20 cellular contexts compared by ENCODE assay signal in genomic region chr2:29532451-29532850, GRCh38.
"Had no signal": no experiment of that assay in that cellular context is flagged by ENCODE, and none has a peak within 500 bp of the region (broad histone marks: within the 10 kb centered on the region; RNA-seq: fewer than 3 reads in every experiment).

No MANE protein-coding gene starts in this region.

- H3K9me3 Mint-ChIP-seq: activated CD4-positive, alpha-beta T cell treated with anti-CD3 and anti-CD28 coated beads, Interleukin-2, amount 10 ng/mL, durations not matched to agents 7 days and 5 days; activated naive CD8-positive, alpha-beta T cell treated with anti-CD3 and anti-CD28 coated beads for 36 hours; nephron; T-helper 2 cell treated with Interferon-gamma antibody and Interleukin-4, amounts not matched to agents 5 μg/mL and 100 μg/mL, for 36 hours had no signal

- H3K4me3 Mint-ChIP-seq: activated CD4-positive, alpha-beta T cell treated with anti-CD3 and anti-CD28 coated beads, Interleukin-2, amount 10 ng/mL, durations not matched to agents 7 days and 5 days; activated naive CD8-positive, alpha-beta T cell treated with anti-CD3 and anti-CD28 coated beads for 36 hours; nephron; T-helper 2 cell treated with Interferon-gamma antibody and Interleukin-4, amounts not matched to agents 5 μg/mL and 100 μg/mL, for 36 hours had no signal

- ATAC-seq: foreskin keratinocyte had no signal

- H3K27ac Mint-ChIP-seq: activated CD4-positive, alpha-beta T cell treated with anti-CD3 and anti-CD28 coated beads, Interleukin-2, amount 10 ng/mL, durations not matched to agents 7 days and 5 days; activated naive CD8-positive, alpha-beta T cell treated with anti-CD3 and anti-CD28 coated beads for 36 hours; nephron; progenitor cell of endocrine pancreas; T-helper 2 cell treated with Interferon-gamma antibody and Interleukin-4, amounts not matched to agents 5 μg/mL and 100 μg/mL, for 36 hours had no signal

- DNase-seq: activated CD4-positive, alpha-beta T cell treated with anti-CD3 and anti-CD28 coated beads, Interleukin-2, amount 10 ng/mL, durations not matched to agents 7 days and 5 days; activated CD8-positive, alpha-beta memory T cell treated with anti-CD3 and anti-CD28 coated beads, Interleukin-2, amount 50 U/mL, for 48 hours; activated gamma-delta T cell treated with Interleukin-2 at 50 U/mL for 16 hours; activated naive CD8-positive, alpha-beta T cell treated with anti-CD3 and anti-CD28 coated beads for 36 hours; erythroblast; foreskin keratinocyte; glutamatergic neuron; hypothalamus; kidney glomerular epithelial cell; mesendoderm; occipital lobe; right lobe of liver; stimulated activated CD4-positive, alpha-beta T cell treated with anti-CD3 and anti-CD28 coated beads, Interleukin-1b, Interleukin-23, amount 100 ng/mL, for 48 hours; stomach; SW 1271 had no signal

- H3K9me3 ChIP-seq: right lobe of liver, stomach, thoracic aorta had no signal

- H3K36me3 Mint-ChIP-seq: activated naive CD8-positive, alpha-beta T cell treated with anti-CD3 and anti-CD28 coated beads for 36 hours had no signal

- H3K4me3 ChIP-seq: cardiac muscle cell, right lobe of liver, stomach, thoracic aorta had no signal

- H3K27ac ChIP-seq: cardiac muscle cell, foreskin keratinocyte, right lobe of liver, stomach, thoracic aorta had no signal

- H3K27me3 ChIP-seq: cardiac muscle cell, right lobe of liver, stomach had no signal

- H3K4me1 ChIP-seq: foreskin keratinocyte had no signal

- H3K36me3 ChIP-seq: cardiac muscle cell, right lobe of liver, stomach, thoracic aorta had no signal
